2 cellular contexts compared by ENCODE assay signal in genomic region chr16:50040710-50041109, GRCh38.
TF ChIP-seq lines count a peak whose summit lies in the region.

No MANE protein-coding gene starts in this region.

TF ChIP-seq in HepG2, 621 proteins besides CTCF, POLR2A, EP300 and RAD21:
- TF ChIP-seq LBX2 (CRISPR knock-in tag; IDR thresholded peaks at IDR 0.05; ENCODE audit: borderline replicate concordance) (no peak), HNF1A (IDR thresholded peaks at IDR 0.05; ENCODE audit: low read depth) (no peak), HNF1A (CRISPR knock-in tag; IDR thresholded peaks at IDR 0.05; ENCODE audit: borderline replicate concordance) (0 out of 2 replicates have a peak, but pooled peaks have one; percentile 2)

TF ChIP-seq in GM23338, 12 proteins besides CTCF, POLR2A, EP300 and RAD21:
- no peak for TF ChIP-seq NANOG (IDR thresholded peaks at IDR 0.05; ENCODE audit: borderline replicate concordance)
- TF ChIP-seq REST (IDR thresholded peaks at IDR 0.05; ENCODE audit: unreplicated experiment): no peak
- no peak for TF ChIP-seq EZH2phosphoT487 (IDR thresholded peaks at IDR 0.05; ENCODE audit: unreplicated experiment)
- no peak for TF ChIP-seq JUNB (IDR thresholded peaks at IDR 0.05; ENCODE audit: unreplicated experiment)
- TF ChIP-seq POLR2AphosphoS5 (IDR thresholded peaks at IDR 0.05; ENCODE audit: low read depth): no peak
- TF ChIP-seq EZH2 (IDR thresholded peaks at IDR 0.05; ENCODE audit: low read depth, unreplicated experiment): no peak
- no peak for TF ChIP-seq CREB1 (CRISPR knock-in tag; IDR thresholded peaks at IDR 0.05; ENCODE audit: low read depth)
- TF ChIP-seq ZNF331 (CRISPR knock-in tag; IDR thresholded peaks at IDR 0.05; ENCODE audit: low read depth): no peak
- TF ChIP-seq ETS1 (IDR thresholded peaks at IDR 0.05): no peak
- TF ChIP-seq ZNF114 (CRISPR knock-in tag; IDR thresholded peaks at IDR 0.05): no peak
- no peak for TF ChIP-seq STAT1 (IDR thresholded peaks at IDR 0.05; ENCODE audit: unreplicated experiment)
- no peak for TF ChIP-seq ZNF462 (CRISPR knock-in tag; IDR thresholded peaks at IDR 0.05)
